In genomic region chr2:17545680-17546613, GRCh38 we compare ENCODE assay signal across 25 cellular contexts. TPM values are rescaled to one million over a fixed set of nuclear protein-coding genes. Genes with fewer than 3 reads are reported as not detected.
DNase-seq lines count a peak whose midpoint lies in the region; ATAC-seq, FAIRE-seq and TF ChIP-seq lines count a peak whose summit lies in the region.
"Had no signal": no experiment of that assay in that cellular context is flagged by ENCODE, and none has a peak within 500 bp of the region (broad histone marks: within the 10 kb centered on the region; RNA-seq: fewer than 3 reads in every experiment).

No MANE protein-coding gene starts in this region.

- H3K36me3 ChIP-seq in GM23338 (ENCODE audit: insufficient read depth) (no peaks in the 10 kb centered on the region), small intestine (ENCODE audit: control insufficient read depth in 2 of 2, insufficient read depth in 2 of 2, low read length in 2 of 2) (no peaks in the 10 kb centered on the region)
- H3K36me3 ChIP-seq: BLaER1, Peyer's patch had no signal

- peaks cover 6% of the 10 kb centered on the region; the same call in 1 of the 2 replicates for H4K20me1 ChIP-seq in GM23338 (replicated peaks; ENCODE audit: insufficient read depth)
- H4K20me1 ChIP-seq: BLaER1 had no signal

- peak; percentile 65 for FAIRE-seq in islet of Langerhans (lab: Jason Lieb, UNC)
- peak; percentile 47 for FAIRE-seq in small intestine (lab: Jason Lieb, UNC)

- H3K4me1 ChIP-seq in GM23338 (ENCODE audit: insufficient read depth): peaks cover 71% of the 10 kb centered on the region
- no peaks in the 10 kb centered on the region for H3K4me1 ChIP-seq in small intestine (ENCODE audit: control insufficient read depth in 2 of 2, insufficient read depth in 1 of 2, low read depth in 1 of 2, low read length in 1 of 2)
- H3K4me1 ChIP-seq: BLaER1 had no signal

- no peaks in the 10 kb centered on the region for H3K27me3 ChIP-seq in GM23338 (ENCODE audit: insufficient read depth)
- H3K27me3 ChIP-seq in small intestine (ENCODE audit: control insufficient read depth in 2 of 2, insufficient read depth in 2 of 2, low read length in 2 of 2): peaks cover 0 to 10% of the 10 kb centered on the region in 2 donors
- H3K27me3 ChIP-seq: BLaER1, Peyer's patch had no signal

- CTCF ChIA-PET in WTC11 (lab: Charles Lee): interaction anchor here (0.7 to 0.8 kb wide), 2 partner anchors 100 to 125 kb away, joined by 3 read pairs; no protein-coding TSS in a partner anchor

- peak overlapping the region; percentile 61 for H3K4me2 ChIP-seq in GM23338
- H3K4me2 ChIP-seq: BLaER1 had no signal

- H3K4me3 Mint-ChIP-seq in GM23338: peak overlapping the region; percentile 65
- H3K4me3 Mint-ChIP-seq in WTC11: peak overlapping the region; percentile 65
- H3K4me3 Mint-ChIP-seq in nephron progenitor cell: no peak overlapping the region
- H3K4me3 Mint-ChIP-seq: CD4-positive, alpha-beta T cell had no signal

- ATAC-seq in GM23338 (no peak), WTC11 (no peak), HG02642 (IDR thresholded peaks at IDR 0.05; ENCODE audit: poor library complexity, unreplicated experiment) (no peak)
- ATAC-seq: SK-N-SH treated with all-trans-retinoic acid at 6 μM for 48 hours had no signal

- peak overlapping the region; percentile 82 for H3K4me3 ChIP-seq in GM23338
- no peak overlapping the region for H3K4me3 ChIP-seq in small intestine (ENCODE audit: low read depth in 1 of 2, low read length in 2 of 2)
- H3K4me3 ChIP-seq: BLaER1, Peyer's patch had no signal

- H3K27ac ChIP-seq in GM23338 (ENCODE audit: low read depth) (peak overlapping the region; percentile 95), small intestine (ENCODE audit: low read depth in 1 of 2, low read length in 1 of 2) (no peak overlapping the region)
- H3K27ac ChIP-seq: BLaER1, Peyer's patch had no signal

- no peaks in the 10 kb centered on the region for H3K9me2 ChIP-seq in GM23338 (ENCODE audit: insufficient read depth)

- H3K4me1 Mint-ChIP-seq in GM23338: peaks cover 67% of the 10 kb centered on the region
- H3K4me1 Mint-ChIP-seq in WTC11: peaks cover 75% of the 10 kb centered on the region
- H3K4me1 Mint-ChIP-seq in nephron progenitor cell: peaks cover 23% of the 10 kb centered on the region

- H3K36me3 Mint-ChIP-seq in GM23338 (ENCODE audit: low read depth): peaks cover 10% of the 10 kb centered on the region
- H3K36me3 Mint-ChIP-seq in WTC11: peaks cover 17% of the 10 kb centered on the region
- H3K36me3 Mint-ChIP-seq in nephron progenitor cell (ENCODE audit: low read depth): no peaks in the 10 kb centered on the region

- TF ChIP-seq CTCF in GM23338 (conservative IDR thresholded peaks at IDR 0.05; ENCODE audit: low read depth in 2 of 2) (no peak), WTC11 (IDR thresholded peaks at IDR 0.05) (no peak), nephron progenitor cell (IDR thresholded peaks at IDR 0.05) (no peak)

- H3K27ac Mint-ChIP-seq in GM23338 (peak overlapping the region; percentile 95), WTC11 (peak overlapping the region; percentile 93), nephron progenitor cell (no peak overlapping the region)
- H3K27ac Mint-ChIP-seq: CD4-positive, alpha-beta T cell had no signal

- WGBS in small intestine, 3 donors: 16 to 28% (median 20%) methylated on average over 5 of the region's 5 CpGs

- H3K27me3 Mint-ChIP-seq in GM23338 (ENCODE audit: insufficient read depth, low read depth, poor library complexity) (peaks cover 4% of the 10 kb centered on the region), WTC11 (ENCODE audit: low read depth) (no peaks in the 10 kb centered on the region), nephron progenitor cell (ENCODE audit: low read depth, poor library complexity) (peaks cover 38% of the 10 kb centered on the region)

- H3F3A ChIP-seq in GM23338 (replicated peaks; ENCODE audit: low read depth): peaks cover 9% of the 10 kb centered on the region; the same call in 1 of the 2 replicates

- POLR2A ChIA-PET in WTC11 (lab: Charles Lee): no interaction called here

- no peak overlapping the region for H2AFZ ChIP-seq in GM23338

- DNase-seq in GM23338 (ENCODE audit: low spot score) (no peak), WTC11 (ENCODE audit: low spot score) (no peak), small intestine (no peak), nephron progenitor cell (no peak), islet precursor cell (no peak)
- DNase-seq: ACHN; Caco-2; CD4-positive, alpha-beta T cell; GF-D8; HCEC 1CT; KBM-7; NCI-H1105; NCI-H146; NCI-H2029; NCI-H2171; NCI-H345; NCI-H524; NCI-H774; NK-92 treated with Interleukin-12 subunit alpha and Interleukin-12 subunit beta, amount 100 ng/mL, for 24 hours; Peyer's patch had no signal

- H3K9me3 ChIP-seq in small intestine (ENCODE audit: control insufficient read depth, low read depth): no peaks in the 10 kb centered on the region
- H3K9me3 ChIP-seq: BLaER1, Caco-2, Peyer's patch had no signal

- peaks cover 87% of the 10 kb centered on the region for H3K79me2 ChIP-seq in GM23338 (replicated peaks; ENCODE audit: insufficient read depth)

- H3K9me3 Mint-ChIP-seq in GM23338 (no peaks in the 10 kb centered on the region), WTC11 (peaks cover 7% of the 10 kb centered on the region), nephron progenitor cell (no peaks in the 10 kb centered on the region)
- H3K9me3 Mint-ChIP-seq: CD4-positive, alpha-beta T cell had no signal

TF ChIP-seq in GM23338, 12 proteins besides CTCF, POLR2A, EP300 and RAD21:
- TF ChIP-seq NANOG (IDR thresholded peaks at IDR 0.05; ENCODE audit: borderline replicate concordance) (peak; percentile 67), JUNB (IDR thresholded peaks at IDR 0.05; ENCODE audit: unreplicated experiment) (no peak)

TF ChIP-seq in WTC11, 78 proteins besides CTCF, POLR2A, EP300 and RAD21 (continues in another document):
- TF ChIP-seq FOXK1 (CRISPR knock-in tag; IDR thresholded peaks at IDR 0.05) (no peak), SP1 (CRISPR knock-in tag; conservative IDR thresholded peaks at IDR 0.05) (no peak), ZNF219 (CRISPR knock-in tag; IDR thresholded peaks at IDR 0.05; ENCODE audit: borderline replicate concordance) (no peak), ZNF263 (CRISPR knock-in tag; IDR thresholded peaks at IDR 0.05; ENCODE audit: low read depth) (no peak), NR2C2 (CRISPR knock-in tag; IDR thresholded peaks at IDR 0.05) (no peak), ZBTB43 (CRISPR knock-in tag; IDR thresholded peaks at IDR 0.05) (no peak), ZNF425 (CRISPR knock-in tag; conservative IDR thresholded peaks at IDR 0.05) (no peak), IRF1 (CRISPR knock-in tag; IDR thresholded peaks at IDR 0.05) (no peak)

RNA-seq across cellular contexts. Expression of gene VSNL1, which starts 5.5 kb away (rescaled TPM):
- total RNA-seq in GM23338 (2014; rRNA removed; shearing (Covaris generic)): 95.6 and 102 TPM in 2 replicates
- polyA plus RNA-seq in GM23338 (2016; fragmentation: Nextera tagmentation; extraction: Ambion mirVana) (87.4 and 112 TPM in 2 replicates), small intestine (under 1 TPM in 2 of 3 donors, not detected in 1; 0.07 to 0.54 TPM)
- total RNA-seq in WTC11 (2021): 78.4 to 83.6 TPM (median 82.4 TPM) in 3 replicates
- total RNA-seq: CD4-positive, alpha-beta T cell; Peyer's patch had no signal

RNA-seq across cellular contexts. Expression of gene RAD51AP2, which starts 27.7 kb away (rescaled TPM):
- total RNA-seq in GM23338 (2014; rRNA removed; shearing (Covaris generic)): 0.38 TPM in 1 of 2 replicates, not detected in the other
- 0.16 and 0.23 TPM in 2 replicates for polyA plus RNA-seq in GM23338 (2016; fragmentation: Nextera tagmentation; extraction: Ambion mirVana)
- total RNA-seq in WTC11 (2021): 0.26 to 0.37 TPM (median 0.30 TPM) in 3 replicates
- not detected for polyA plus RNA-seq in small intestine
- total RNA-seq: Caco-2; CD4-positive, alpha-beta T cell; Daoy; Peyer's patch had no signal
